Comparison of ENCODE assay signal across 8 cellular contexts in the genomic region with DNA sequence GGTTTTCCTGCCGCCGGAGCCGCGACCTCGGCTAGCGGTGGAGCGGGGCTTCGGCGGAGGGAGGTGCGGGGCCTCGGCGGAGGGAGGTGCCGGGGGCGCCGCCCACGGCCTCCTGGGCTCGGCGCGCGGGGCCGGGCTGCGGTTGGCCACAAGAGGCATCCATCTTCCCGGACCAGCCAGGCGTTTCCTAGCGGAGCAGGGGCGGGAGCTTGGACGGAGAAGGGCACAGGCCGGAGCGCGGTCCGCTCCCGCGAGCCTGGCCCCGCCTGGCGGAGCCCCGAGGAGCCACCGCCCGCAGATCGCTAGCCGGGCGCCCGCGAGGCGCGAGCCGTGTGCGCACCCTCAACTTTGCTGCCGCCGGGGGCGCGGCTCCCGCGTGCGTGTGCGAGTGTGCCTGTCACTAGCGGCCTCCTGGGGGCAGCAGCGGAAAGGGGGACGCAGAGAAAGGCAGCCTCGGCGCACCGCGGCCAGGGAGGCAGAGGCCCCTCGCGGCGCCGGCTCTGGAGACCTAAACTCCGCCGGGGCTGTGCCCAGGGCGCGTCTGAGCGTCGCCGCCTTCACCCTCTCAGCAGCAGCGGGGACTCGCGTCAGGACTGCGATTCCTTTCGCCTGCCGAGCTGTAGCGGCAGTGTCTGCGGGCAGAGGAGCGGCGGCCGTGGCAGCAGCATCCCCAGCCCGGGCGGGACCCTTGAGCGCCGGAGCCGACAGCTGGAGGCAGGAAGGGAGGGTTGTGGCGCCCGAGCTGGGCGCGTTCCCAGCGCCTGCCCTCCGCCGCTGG.
DNase-seq lines count a peak whose midpoint lies in the region; ATAC-seq and TF ChIP-seq lines count a peak whose summit lies in the region.

No MANE protein-coding gene starts in this region.

- H3K4me3 ChIP-seq in AG10803 (ENCODE audit: low read length): peak overlapping the region; percentile 94
- H3K4me3 ChIP-seq in coronary artery: peak overlapping the region; percentile 84

- ATAC-seq in GM19025 (IDR thresholded peaks at IDR 0.05; ENCODE audit: low read depth, unreplicated experiment) (peak; percentile 94), HG03342 (IDR thresholded peaks at IDR 0.05; ENCODE audit: unreplicated experiment) (peak; percentile 97)

- TF ChIP-seq CTCF in AG10803 (conservative IDR thresholded peaks at IDR 0.05; ENCODE audit: low read length): peak; percentile 74
- peak; percentile 68 for TF ChIP-seq CTCF in coronary artery (IDR thresholded peaks at IDR 0.05)

- DNase-seq in AG10803 (ENCODE audit: low read depth) (peak; percentile 96), NCI-H446 treated with DMSO at 0.1 percent for 48 hours (lab: John Stamatoyannopoulos, UW) (peak; percentile 79), coronary artery (ENCODE audit: low spot score) (peak; percentile 93), left kidney (ENCODE audit: low read depth, low spot score) (peak; percentile 98)
- DNase-seq in activated CD4-positive, alpha-beta T cell treated with anti-CD3 and anti-CD28 coated beads for 48 hours: peak; percentile 85
- peak; percentile 63 to 71 for DNase-seq in stimulated activated CD4-positive, alpha-beta T cell treated with anti-CD3 and anti-CD28 coated beads, Interleukin-1b, Interleukin-23, amount 100 ng/mL, for 4 hours (ENCODE audit: low read depth in 2 of 2)

- peak overlapping the region; percentile 90 to 94 for H3K27ac ChIP-seq in coronary artery

Comparison
In these comparisons a context has a peak if more than half of its experiments do, and no peak if none do; other contexts are left out.
1. Peak in every context shown above with its lines: DNase-seq, ATAC-seq, H3K4me3 ChIP-seq and H3K27ac ChIP-seq.